In genomic region chr15:85615930-85616329, GRCh38 we compare ENCODE assay signal across 8 cellular contexts.
A peak's percentile ranks its signal among the peaks of the same experiment; 100 is the strongest.
DNase-seq lines count a peak whose midpoint lies in the region; ATAC-seq and TF ChIP-seq lines count a peak whose summit lies in the region.

No MANE protein-coding gene starts in this region.

- no peak for ATAC-seq in HG02571 (IDR thresholded peaks at IDR 0.05; ENCODE audit: unreplicated experiment)

- H3K9me3 Mint-ChIP-seq in activated CD4-positive, alpha-beta T cell treated with anti-CD3 and anti-CD28 coated beads, Interleukin-2, amount 10 ng/mL, durations not matched to agents 24 days and 14 days = no peaks in the 10 kb centered on the region
- H3K9me3 Mint-ChIP-seq in nephron = no peaks in the 10 kb centered on the region

- H3K4me3 ChIP-seq in HFF-Myc (replicated peaks; ENCODE audit: low read depth, low read length) (no peak overlapping the region), epithelial cell of esophagus (ENCODE audit: low read length) (no peak overlapping the region)

- intact Hi-C loops in activated CD4-positive, alpha-beta T cell treated with anti-CD3 and anti-CD28 coated beads, Interleukin-2, amount 10 ng/mL, durations not matched to agents 24 days and 14 days (cut with micrococcal nuclease) = loop anchor here (5.0 to 10.0 kb wide), 3 partner anchors 129 to 229 kb away; no protein-coding TSS in a partner anchor

- H3K4me3 Mint-ChIP-seq in activated CD4-positive, alpha-beta T cell treated with anti-CD3 and anti-CD28 coated beads, Interleukin-2, amount 10 ng/mL, durations not matched to agents 24 days and 14 days = no peak overlapping the region
- peak overlapping the region in 1 of 3 experiments; percentile 7 for H3K4me3 Mint-ChIP-seq in nephron

- DNase-seq in activated CD4-positive, alpha-beta T cell treated with anti-CD3 and anti-CD28 coated beads, Interleukin-2, amount 10 ng/mL, durations not matched to agents 24 days and 14 days = peak; percentile 73
- no peak for DNase-seq in activated CD4-positive, alpha-beta T cell treated with anti-CD3 and anti-CD28 coated beads, Interleukin-2, amount 50 U/mL, for 1 hour
- DNase-seq in HFF-Myc (ENCODE audit: extremely low read depth, low read depth) (no peak), RPMI8226 (peak; percentile 66), epithelial cell of esophagus (ENCODE audit: low read depth) (no peak), NCI-H1048 (lab: John Stamatoyannopoulos, UW) (no peak)

- no peak overlapping the region for H3K27ac Mint-ChIP-seq in activated CD4-positive, alpha-beta T cell treated with anti-CD3 and anti-CD28 coated beads, Interleukin-2, amount 10 ng/mL, durations not matched to agents 24 days and 14 days
- H3K27ac Mint-ChIP-seq in nephron = no peak overlapping the region

- no peaks in the 10 kb centered on the region for H3K27me3 Mint-ChIP-seq in activated CD4-positive, alpha-beta T cell treated with anti-CD3 and anti-CD28 coated beads, Interleukin-2, amount 10 ng/mL, durations not matched to agents 24 days and 14 days
- H3K27me3 Mint-ChIP-seq in nephron (ENCODE audit: low read depth) = no peaks in the 10 kb centered on the region

- peaks cover 18% of the 10 kb centered on the region for H3K4me1 Mint-ChIP-seq in activated CD4-positive, alpha-beta T cell treated with anti-CD3 and anti-CD28 coated beads, Interleukin-2, amount 10 ng/mL, durations not matched to agents 24 days and 14 days
- H3K4me1 Mint-ChIP-seq in nephron = peaks cover 9% of the 10 kb centered on the region

- peak; percentile 67 for TF ChIP-seq CTCF in HFF-Myc (IDR thresholded peaks at IDR 0.05; ENCODE audit: low read depth, low read length, missing control alignments)
- TF ChIP-seq CTCF in epithelial cell of esophagus (IDR thresholded peaks at IDR 0.05; ENCODE audit: insufficient read depth, low read depth, low read length, missing control alignments) = peak; percentile 23
- peak; percentile 43 to 54 (median 54) for TF ChIP-seq CTCF in nephron (IDR thresholded peaks at IDR 0.05; ENCODE audit: unreplicated experiment in 3 of 3)

- peaks cover 7% of the 10 kb centered on the region for H3K36me3 Mint-ChIP-seq in activated CD4-positive, alpha-beta T cell treated with anti-CD3 and anti-CD28 coated beads, Interleukin-2, amount 10 ng/mL, durations not matched to agents 24 days and 14 days (ENCODE audit: low read depth)
- peaks cover 12% of the 10 kb centered on the region for H3K36me3 Mint-ChIP-seq in nephron (ENCODE audit: low read depth)

Comparison
In these comparisons a context has a peak if more than half of its experiments do, and no peak if none do; other contexts are left out.
1. DNase-seq: peak in activated CD4-positive, alpha-beta T cell treated with anti-CD3 and anti-CD28 coated beads, Interleukin-2, amount 10 ng/mL, durations not matched to agents 24 days and 14 days (single experiment) and RPMI8226 (single experiment); none in activated CD4-positive, alpha-beta T cell treated with anti-CD3 and anti-CD28 coated beads, Interleukin-2, amount 50 U/mL, for 1 hour (single experiment), HFF-Myc (single experiment), epithelial cell of esophagus (single experiment) and NCI-H1048 (single experiment).
2. Peak in every context shown above with its lines, with median percentiles within 50 percentile points of each other: CTCF ChIP-seq.